Comparison of ENCODE assay signal across 20 cellular contexts in the genomic region with DNA sequence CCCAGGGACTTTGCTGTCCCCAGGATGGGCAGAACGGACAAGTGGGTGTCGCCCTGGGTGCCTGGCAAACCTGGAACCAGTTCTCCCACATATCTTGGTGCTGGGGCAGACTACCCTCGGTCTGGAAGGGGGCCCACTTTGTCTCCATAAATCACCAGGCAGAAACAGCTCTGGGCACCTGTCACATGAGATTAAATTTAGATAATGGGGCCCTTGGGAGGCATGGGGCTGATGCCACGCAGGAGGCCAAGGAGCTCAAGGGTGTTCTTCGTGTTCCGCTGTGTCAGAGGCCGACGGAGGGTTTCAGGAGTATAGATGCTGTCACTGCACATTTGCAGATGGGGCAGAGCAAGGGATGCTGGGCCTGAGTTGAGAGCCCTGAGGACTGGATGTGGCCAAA.
"Had no signal": no experiment of that assay in that cellular context is flagged by ENCODE, and none has a peak within 500 bp of the region (broad histone marks: within the 10 kb centered on the region; RNA-seq: fewer than 3 reads in every experiment).

No MANE protein-coding gene starts in this region.

- H3K27ac ChIP-seq: adrenal gland, epithelial cell of prostate, gastroesophageal sphincter, sigmoid colon, uterus had no signal

- H3K27me3 Mint-ChIP-seq: activated naive CD4-positive, alpha-beta T cell treated with anti-CD3 and anti-CD28 coated beads, Interleukin-2, amount 10 ng/mL, durations not matched to agents 7 days and 5 days; central memory CD8-positive, alpha-beta T cell had no signal

- H3K9me3 ChIP-seq: uterus had no signal

- H3K36me3 ChIP-seq: adrenal gland, gastroesophageal sphincter, sigmoid colon, uterus had no signal

- H3K27ac Mint-ChIP-seq: activated B cell treated with CpG ODN at 0.5 μM for 24 hours; activated CD4-positive, alpha-beta T cell treated with anti-CD3 and anti-CD28 coated beads, Interleukin-2, amount 10 ng/mL, durations not matched to agents 7 days and 5 days; activated naive CD4-positive, alpha-beta T cell treated with anti-CD3 and anti-CD28 coated beads, Interleukin-2, amount 10 ng/mL, durations not matched to agents 7 days and 5 days; activated T-helper 2 cell treated with anti-CD3 and anti-CD28 coated beads, Interferon-gamma antibody, Interleukin-2, Interleukin-4, amounts not matched to agents 10 μg/mL and 5 μg/mL and 100 μg/mL, durations not matched to agents 14 hours and 24 hours and 36 hours; brain; effector memory CD8-positive, alpha-beta T cell; memory B cell; natural killer cell treated with Interleukin-12 subunit alpha and Interleukin-12 subunit beta and Interleukin-15 and Interleukin-18, amount 100 ng/mL, for 72 hours had no signal

- H3K36me3 Mint-ChIP-seq: activated naive CD4-positive, alpha-beta T cell treated with anti-CD3 and anti-CD28 coated beads, Interleukin-2, amount 10 ng/mL, durations not matched to agents 7 days and 5 days; brain; memory B cell; natural killer cell treated with Interleukin-12 subunit alpha and Interleukin-12 subunit beta and Interleukin-15 and Interleukin-18, amount 100 ng/mL, for 72 hours had no signal

- H3K4me1 Mint-ChIP-seq: central memory CD8-positive, alpha-beta T cell; memory B cell had no signal

- DNase-seq: activated B cell treated with CpG ODN at 0.5 μM for 24 hours; activated CD4-positive, alpha-beta T cell treated with anti-CD3 and anti-CD28 coated beads, Interleukin-2, amount 10 ng/mL, durations not matched to agents 7 days and 5 days; activated naive CD4-positive, alpha-beta T cell treated with anti-CD3 and anti-CD28 coated beads, Interleukin-2, amount 10 ng/mL, durations not matched to agents 7 days and 5 days; adrenal gland; effector memory CD8-positive, alpha-beta T cell; islet precursor cell; occipital lobe; sigmoid colon; stimulated activated CD4-positive, alpha-beta T cell treated with anti-CD3 and anti-CD28 coated beads, Interleukin-12 subunit alpha, Interleukin-12 subunit beta, amount 100 ng/mL, for 4 hours; stimulated activated naive CD4-positive, alpha-beta T cell; uterus had no signal

- H3K4me3 ChIP-seq: adrenal gland, gastroesophageal sphincter, sigmoid colon, uterus had no signal

- ATAC-seq: effector memory CD8-positive, alpha-beta T cell; gastroesophageal sphincter; left lobe of liver; natural killer cell treated with Interleukin-12 subunit alpha and Interleukin-12 subunit beta and Interleukin-15 and Interleukin-18, amount 100 ng/mL, for 72 hours had no signal

- H3K27me3 ChIP-seq: adrenal gland, gastroesophageal sphincter, sigmoid colon, uterus had no signal

- H3K4me3 Mint-ChIP-seq: activated B cell treated with CpG ODN at 0.5 μM for 24 hours; activated CD4-positive, alpha-beta T cell treated with anti-CD3 and anti-CD28 coated beads, Interleukin-2, amount 10 ng/mL, durations not matched to agents 7 days and 5 days; activated naive CD4-positive, alpha-beta T cell treated with anti-CD3 and anti-CD28 coated beads, Interleukin-2, amount 10 ng/mL, durations not matched to agents 7 days and 5 days; brain; central memory CD8-positive, alpha-beta T cell; dendritic cell treated with granulocyte-macrophage colony-stimulating factor and Interleukin-4, amounts not matched to agents 40 ng/mL and 50 ng/mL, for 4 days; effector memory CD8-positive, alpha-beta T cell; memory B cell; natural killer cell treated with Interleukin-12 subunit alpha and Interleukin-12 subunit beta and Interleukin-15 and Interleukin-18, amount 100 ng/mL, for 72 hours had no signal

- H3K4me1 ChIP-seq: adrenal gland, gastroesophageal sphincter, sigmoid colon, uterus had no signal
